ENCODE assay signal across 23 cellular contexts in the genomic region with DNA sequence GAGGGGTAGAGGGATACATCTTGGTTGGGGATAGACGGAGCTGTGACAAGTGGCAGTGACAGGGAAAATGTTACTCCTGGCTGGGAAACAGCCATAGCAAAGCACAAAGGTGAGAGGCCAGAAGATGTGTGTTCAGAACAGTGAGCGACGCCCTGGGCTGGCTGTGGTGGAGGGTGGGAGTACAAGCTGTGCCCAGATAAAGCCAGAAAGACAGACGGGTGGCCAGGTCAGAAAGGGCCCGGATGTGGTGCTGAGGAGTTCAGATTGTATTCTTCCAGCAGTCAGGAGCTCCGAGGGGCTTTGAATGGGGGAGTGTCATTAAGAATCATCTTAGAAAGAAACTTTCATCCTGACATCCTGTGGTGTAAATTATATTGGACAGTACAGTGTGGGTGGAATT. TPM values are rescaled to one million over a fixed set of nuclear protein-coding genes. Genes with fewer than 3 reads are reported as not detected.
A peak's percentile ranks its signal among the peaks of the same experiment; 100 is the strongest.
DNase-seq lines count a peak whose midpoint lies in the region; ATAC-seq and TF ChIP-seq lines count a peak whose summit lies in the region.
"Had no signal": no experiment of that assay in that cellular context is flagged by ENCODE, and none has a peak within 500 bp of the region (broad histone marks: within the 10 kb centered on the region; RNA-seq: fewer than 3 reads in every experiment).

No MANE protein-coding gene starts in this region.

- no peak overlapping the region for H2BK120ac ChIP-seq in IMR-90 (ENCODE audit: low read depth, low read length)

- peaks cover 36% of the 10 kb centered on the region for H3K4me1 Mint-ChIP-seq in WTC11
- H3K4me1 Mint-ChIP-seq in activated T-cell treated with anti-CD3 and anti-CD28 coated beads, Interleukin-2, amount 50 U/mL, for 4 hours (ENCODE audit: low read depth): no peaks in the 10 kb centered on the region
- H3K4me1 Mint-ChIP-seq: CD4-positive, alpha-beta memory T cell had no signal

- 81% methylated on average over 2 of the region's 6 CpGs; no CpG with 5 or more reads in 1 of the 2 experiments for WGBS in IMR-90 (ENCODE audit: extremely low coverage in 2 of 2, insufficient read length in 1 of 2), 2 experiments
- WGBS in gastroesophageal sphincter (ENCODE audit: low coverage in 1 of 2), 2 donors: 74 to 100% methylated on average over 3 to 6 of the region's 6 CpGs
- 42 to 64% methylated on average over 6 of the region's 6 CpGs for WGBS in testis, 2 donors

- H3K18ac ChIP-seq in IMR-90 (ENCODE audit: low read depth, low read length): no peak overlapping the region

- H2AFZ ChIP-seq in IMR-90 (replicated peaks; ENCODE audit: low read length, poor library complexity): no peak overlapping the region
- H2AFZ ChIP-seq: PC-9 had no signal

- no peak for ATAC-seq in IMR-90 (ENCODE audit: low read depth)
- ATAC-seq in WTC11: peak; percentile 67
- peak; percentile 23 for ATAC-seq in gastroesophageal sphincter
- ATAC-seq in activated T-cell treated with anti-CD3 and anti-CD28 coated beads, Interleukin-2, amount 50 U/mL, for 4 hours: no peak
- ATAC-seq in HG02588 (IDR thresholded peaks at IDR 0.05; ENCODE audit: unreplicated experiment): no peak

- peak overlapping the region; percentile 35 for H2AK9ac ChIP-seq in IMR-90 (replicated peaks; ENCODE audit: low read depth, low read length, poor library complexity)

- in situ Hi-C loops in IMR-90 (cut with MboI; ENCODE audit: low sequenced_read_pairs): no loop called here

- no peak overlapping the region for H3K9ac ChIP-seq in IMR-90 (ENCODE audit: low read depth, low read length)

- H3K4ac ChIP-seq in IMR-90 (ENCODE audit: low read depth, low read length): no peak overlapping the region

- no peak overlapping the region for H2AK5ac ChIP-seq in IMR-90 (ENCODE audit: low read depth, low read length)

- H3K4me3 ChIP-seq in IMR-90 (ENCODE audit: insufficient read depth, low read depth, low read length) (no peak overlapping the region), gastroesophageal sphincter (no peak overlapping the region), testis (no peak overlapping the region)
- H3K4me3 ChIP-seq: HAP-1, PC-9, SJSA1 had no signal

- POLR2A ChIA-PET in IMR-90 (lab: Charles Lee; ENCODE audit: unreplicated experiment) (no interaction called here), WTC11 (lab: Charles Lee) (no interaction called here)

- H3K27ac Mint-ChIP-seq in WTC11: no peak overlapping the region
- H3K27ac Mint-ChIP-seq: CD4-positive, alpha-beta memory T cell; HFFc6 had no signal

- TF ChIP-seq EP300 in gastroesophageal sphincter (IDR thresholded peaks at IDR 0.05): no peak

- H4K8ac ChIP-seq in IMR-90 (ENCODE audit: low read depth in 2 of 2, low read length in 2 of 2): no peak overlapping the region

- no peak overlapping the region for H2BK15ac ChIP-seq in IMR-90 (ENCODE audit: low read depth, low read length)

- TF ChIP-seq CTCF in IMR-90 (conservative IDR thresholded peaks at IDR 0.05; ENCODE audit: low read depth, low read length) (no peak), WTC11 (IDR thresholded peaks at IDR 0.05) (no peak), gastroesophageal sphincter (IDR thresholded peaks at IDR 0.05) (no peak), testis (IDR thresholded peaks at IDR 0.05) (no peak)

- TF ChIP-seq RAD21 in IMR-90 (IDR thresholded peaks at IDR 0.05; ENCODE audit: low read length): no peak

- H4K5ac ChIP-seq in IMR-90 (ENCODE audit: low read depth, low read length): no peak overlapping the region

- H3K56ac ChIP-seq in IMR-90 (ENCODE audit: extremely low read depth, insufficient read depth, low read length): no peak overlapping the region

- no peaks in the 10 kb centered on the region; the same call in 1 of the 2 replicates for H3K9me3 ChIP-seq in IMR-90 (ENCODE audit: control insufficient read depth, insufficient read depth, low read length)
- no peaks in the 10 kb centered on the region for H3K9me3 ChIP-seq in gastroesophageal sphincter
- H3K9me3 ChIP-seq in testis: no peaks in the 10 kb centered on the region
- H3K9me3 ChIP-seq: HAP-1, SJSA1 had no signal

- no peaks in the 10 kb centered on the region for H3K36me3 ChIP-seq in IMR-90 (ENCODE audit: control insufficient read depth, insufficient read depth, low read length)
- H3K36me3 ChIP-seq in gastroesophageal sphincter: peaks cover 0 to 4% of the 10 kb centered on the region in 2 donors
- H3K36me3 ChIP-seq in testis (ENCODE audit: low read depth, missing control alignments): no peaks in the 10 kb centered on the region
- H3K36me3 ChIP-seq: HAP-1, SJSA1 had no signal

- no peak overlapping the region for H3K4me2 ChIP-seq in IMR-90 (ENCODE audit: low read depth, low read length)
- H3K4me2 ChIP-seq: PC-9 had no signal

- H3K79me1 ChIP-seq in IMR-90 (ENCODE audit: low read depth in 1 of 2, low read length in 2 of 2): 0 out of 4 replicates have a peak, but pooled peaks cover 0 to 2% of the 10 kb centered on the region in 2 experiments

- H3K27me3 ChIP-seq in IMR-90 (ENCODE audit: control insufficient read depth, insufficient read depth, low read length) (no peaks in the 10 kb centered on the region), gastroesophageal sphincter (no peaks in the 10 kb centered on the region), testis (no peaks in the 10 kb centered on the region)
- H3K27me3 ChIP-seq: SJSA1 had no signal

- H4K20me1 ChIP-seq in IMR-90 (ENCODE audit: insufficient read depth, low read length): no peaks in the 10 kb centered on the region

- H3K23ac ChIP-seq in IMR-90 (ENCODE audit: low read depth, low read length): no peak overlapping the region

- no peak overlapping the region for H4K91ac ChIP-seq in IMR-90 (ENCODE audit: insufficient read depth, low read depth, low read length)

- CTCF ChIA-PET in IMR-90 (lab: Yijun Ruan, JAX): no interaction called here
- CTCF ChIA-PET in WTC11 (lab: Charles Lee): interaction anchor here (1.1 kb wide), 1 partner anchor 15 kb away, joined by 3 read pairs; no protein-coding TSS in a partner anchor

- no peak overlapping the region for H2BK20ac ChIP-seq in IMR-90 (ENCODE audit: low read depth, low read length)

- peaks cover 2% of the 10 kb centered on the region; the same call in 1 of the 2 replicates for H3K4me1 ChIP-seq in IMR-90 (ENCODE audit: control insufficient read depth, insufficient read depth, low read length)
- H3K4me1 ChIP-seq in gastroesophageal sphincter: peaks cover 0 to 18% (median 0%) of the 10 kb centered on the region in 3 donors
- no peaks in the 10 kb centered on the region for H3K4me1 ChIP-seq in testis
- H3K4me1 ChIP-seq: HAP-1, SJSA1 had no signal

- no peak overlapping the region for H3K4me3 Mint-ChIP-seq in WTC11
- H3K4me3 Mint-ChIP-seq in activated T-cell treated with anti-CD3 and anti-CD28 coated beads, Interleukin-2, amount 50 U/mL, for 4 hours: no peak overlapping the region
- H3K4me3 Mint-ChIP-seq: CD4-positive, alpha-beta memory T cell; HFFc6 had no signal

- TF ChIP-seq POLR2A in IMR-90 (IDR thresholded peaks at IDR 0.05; ENCODE audit: low read depth, low read length) (no peak), gastroesophageal sphincter (IDR thresholded peaks at IDR 0.05) (no peak), testis (IDR thresholded peaks at IDR 0.05) (no peak)

- H3K9me1 ChIP-seq in IMR-90 (ENCODE audit: insufficient read depth, low read length): peaks cover 3% of the 10 kb centered on the region; the same call in 1 of the 2 replicates

- H3K27ac ChIP-seq in IMR-90 (ENCODE audit: insufficient read depth, low read length) (no peak overlapping the region), gastroesophageal sphincter (peak overlapping the region in 3 of 4 donors; percentile 40 to 70 (median 47)), testis (no peak overlapping the region)
- H3K27ac ChIP-seq: PC-9, SJSA1 had no signal

- H2BK5ac ChIP-seq in IMR-90 (ENCODE audit: low read depth, low read length, poor library complexity, severe bottlenecking): no peak overlapping the region

- 0 out of 2 replicates have a peak, but pooled peaks cover 3% of the 10 kb centered on the region for H3K9me3 Mint-ChIP-seq in WTC11
- no peaks in the 10 kb centered on the region for H3K9me3 Mint-ChIP-seq in activated T-cell treated with anti-CD3 and anti-CD28 coated beads, Interleukin-2, amount 50 U/mL, for 4 hours
- H3K9me3 Mint-ChIP-seq: HFFc6 had no signal

- BruUV-seq in IMR-90 (replicated peaks; lab: Mats Ljungman, UMichigan): no TSS peak

- dilution Hi-C loops in IMR-90 (cut with HindIII; ENCODE audit: low sequenced_read_pairs, unreplicated experiment): no loop called here

- no peaks in the 10 kb centered on the region for H3K36me3 Mint-ChIP-seq in WTC11
- H3K36me3 Mint-ChIP-seq in activated T-cell treated with anti-CD3 and anti-CD28 coated beads, Interleukin-2, amount 50 U/mL, for 4 hours (ENCODE audit: insufficient read depth): no peaks in the 10 kb centered on the region
- H3K36me3 Mint-ChIP-seq: CD4-positive, alpha-beta memory T cell had no signal

- intact Hi-C loops in IMR-90 (cut with micrococcal nuclease) (no loop called here), testis (cut with DNase I; ENCODE audit: low total_unique reads) (no loop called here)

- no peak for DNase-seq in IMR-90
- DNase-seq in WTC11 (ENCODE audit: low spot score): no peak
- DNase-seq in testis: peak; percentile 21
- no peak for DNase-seq in NCI-H1048 (lab: John Stamatoyannopoulos, UW)
- DNase-seq in activated T-cell treated with anti-CD3 and anti-CD28 coated beads, Interleukin-2, amount 50 U/mL, for 4 hours: no peak
- DNase-seq: CD4-positive, alpha-beta memory T cell; COR-L47; DMS53; GOT3; HFFc6; Kasumi-1; NCI-H1105; NCI-H146; NCI-H1930; NCI-H2107; NCI-H446 treated with DMSO at 0.1 percent for 48 hours; NCI-H526; PC-9; Right ventricle myocardium superior had no signal

- H3K14ac ChIP-seq in IMR-90 (replicated peaks; ENCODE audit: low read depth, low read length): no peak overlapping the region

- H3K27me3 Mint-ChIP-seq in WTC11 (ENCODE audit: low read depth): no peaks in the 10 kb centered on the region
- H3K27me3 Mint-ChIP-seq in activated T-cell treated with anti-CD3 and anti-CD28 coated beads, Interleukin-2, amount 50 U/mL, for 4 hours (ENCODE audit: low read depth): peaks cover 4% of the 10 kb centered on the region
- H3K27me3 Mint-ChIP-seq: CD4-positive, alpha-beta memory T cell had no signal

TF ChIP-seq in IMR-90, 13 proteins besides CTCF, POLR2A, EP300 and RAD21 (continues in another document):
- no peak for TF ChIP-seq CHD1 (IDR thresholded peaks at IDR 0.05; ENCODE audit: low read depth, low read length)

TF ChIP-seq in WTC11, 78 proteins besides CTCF, POLR2A, EP300 and RAD21 (continues in another document):
- TF ChIP-seq SMAD3 (CRISPR knock-in tag; IDR thresholded peaks at IDR 0.05; ENCODE audit: borderline replicate concordance): no peak

RNA-seq across cellular contexts. Expression of a gene that starts 27.9 kb away (rescaled TPM):
- total RNA-seq in IMR-90 (2012; rRNA removed): 7.0 and 8.3 TPM in 2 replicates
- 4.8 and 6.7 TPM in 2 replicates for polyA plus RNA-seq in IMR-90 (2012; rRNA removed)
- polyA plus RNA-seq in IMR-90 (2012; cell fraction: cytosol; rRNA removed): 2.1 and 3.1 TPM in 2 replicates
- 4.5 and 11.7 TPM in 2 replicates for polyA plus RNA-seq in IMR-90 (2012; cell fraction: nucleus; rRNA removed; ENCODE audit: low replicate concordance)
- 3.9 to 4.8 TPM (median 4.4 TPM) in 3 replicates for total RNA-seq in WTC11 (2021)
- total RNA-seq in gastroesophageal sphincter: 10 to 100 TPM; 21.9 to 38.7 (median 34.0) TPM
- total RNA-seq in testis: 10 to 100 TPM; 12.6 to 17.2 TPM
- 9.4 TPM for polyA plus RNA-seq in testis (ENCODE audit: insufficient read depth, low read depth, low replicate concordance)
- total RNA-seq in activated T-cell treated with anti-CD3 and anti-CD28 coated beads, Interleukin-2, amount 50 U/mL, for 4 hours: not detected

Comparison
In these comparisons a context has a peak if more than half of its experiments do, and no peak if none do; other contexts are left out.
1. ATAC-seq: peak in WTC11 (single experiment) and gastroesophageal sphincter (single experiment); none in IMR-90 (single experiment), activated T-cell treated with anti-CD3 and anti-CD28 coated beads, Interleukin-2, amount 50 U/mL, for 4 hours (0 of 2) and HG02588 (single experiment).
2. H3K27ac ChIP-seq: peak in gastroesophageal sphincter (3 of 4); none in IMR-90 (single experiment) and testis (0 of 2).